ENCODE assay signal across 11 cellular contexts in the genomic region with DNA sequence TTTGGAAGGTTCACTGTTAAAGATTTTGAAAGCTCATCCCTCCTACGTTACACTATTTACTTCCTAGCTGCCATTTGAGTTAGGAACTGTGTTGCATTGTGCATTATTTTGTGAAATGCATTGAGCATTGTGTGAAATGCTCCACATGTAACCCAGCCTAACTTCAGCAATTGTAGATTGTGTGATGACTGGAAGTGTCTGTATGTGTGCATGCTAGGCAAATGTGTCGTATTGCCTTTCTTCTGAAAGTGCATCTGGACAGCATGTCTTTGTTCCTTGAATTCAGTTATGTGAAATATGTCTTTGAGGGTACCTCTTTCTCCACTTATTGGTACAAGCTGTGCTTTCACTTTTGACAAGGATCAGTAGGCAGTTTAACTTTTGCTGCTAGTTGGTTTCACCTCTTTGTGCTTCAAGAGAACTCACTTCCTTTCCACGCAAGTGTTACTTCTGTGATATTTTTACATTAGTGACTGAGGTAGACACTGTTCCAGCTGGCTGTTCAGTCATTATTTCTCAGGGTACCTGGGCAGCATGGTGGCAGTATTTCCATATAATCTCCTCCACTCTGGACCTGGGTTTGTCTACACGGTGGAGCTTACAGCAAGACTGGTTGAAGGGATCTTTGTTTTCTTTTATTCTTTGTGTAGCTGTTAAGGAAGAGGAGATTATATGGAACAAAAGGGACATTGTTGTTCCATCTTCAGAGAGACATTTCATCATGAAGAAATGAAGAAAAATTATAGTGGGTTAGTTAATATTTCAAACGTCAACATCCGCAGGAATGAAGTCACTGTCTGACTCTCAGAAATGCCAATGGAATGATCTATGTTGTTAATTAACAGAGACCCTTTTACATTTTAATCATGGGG.
DNase-seq lines count a peak whose midpoint lies in the region; ATAC-seq, FAIRE-seq and TF ChIP-seq lines count a peak whose summit lies in the region.
"Had no signal": no experiment of that assay in that cellular context is flagged by ENCODE, and none has a peak within 500 bp of the region (broad histone marks: within the 10 kb centered on the region; RNA-seq: fewer than 3 reads in every experiment).

No MANE protein-coding gene starts in this region.

- no peak overlapping the region for H3K27ac ChIP-seq in H1 (ENCODE audit: low read depth, low read length)
- H3K27ac ChIP-seq: coronary artery had no signal

- no peak overlapping the region for H2BK120ac ChIP-seq in H1 (replicated peaks; ENCODE audit: low read depth, low read length)

- no peaks in the 10 kb centered on the region for H3K23me2 ChIP-seq in H1 (ENCODE audit: low read depth, low read length)

- H4K91ac ChIP-seq in H1 (replicated peaks; ENCODE audit: insufficient read length, low read length), result no peak overlapping the region

- no peak overlapping the region for H3K4me3 ChIP-seq in H1 (ENCODE audit: extremely low read depth in 1 of 4, insufficient read depth in 2 of 4, low read depth in 3 of 4, low read length in 4 of 4)
- H3K4me3 ChIP-seq: coronary artery had no signal

- no peak overlapping the region for H3K4me2 ChIP-seq in H1 (ENCODE audit: insufficient read depth in 1 of 2, low read depth in 2 of 2, low read length in 2 of 2)

- no peak for TF ChIP-seq EP300 in H1 (IDR thresholded peaks at IDR 0.05; ENCODE audit: borderline replicate concordance in 1 of 2, low read depth in 2 of 2, low read length in 2 of 2)

- no peak overlapping the region for H3K4me3 Mint-ChIP-seq in glutamatergic neuron (ENCODE audit: unreplicated experiment)

- peaks cover 0 to 29% (median 11%) of the 10 kb centered on the region in 4 experiments; a peak in 6 of 8 replicates for H3K36me3 ChIP-seq in H1 (ENCODE audit: control insufficient read depth in 2 of 4, insufficient read depth in 4 of 4, low read length in 3 of 4)

- H3K23ac ChIP-seq in H1 (ENCODE audit: insufficient read length), result no peak overlapping the region

- TF ChIP-seq CTCF in H1 (IDR thresholded peaks at IDR 0.05; ENCODE audit: control extremely low read depth in 1 of 3, insufficient read depth in 1 of 3, low read depth in 1 of 3, low read length in 3 of 3), result no peak
- TF ChIP-seq CTCF in glutamatergic neuron (IDR thresholded peaks at IDR 0.05; ENCODE audit: partially characterized antibody, unreplicated experiment), result no peak

- ATAC-seq in GM19468 (IDR thresholded peaks at IDR 0.05; ENCODE audit: extremely low read depth, unreplicated experiment) (peak; percentile 84), HG03159 (IDR thresholded peaks at IDR 0.05; ENCODE audit: unreplicated experiment) (peak; percentile 87)

- DNase-seq in GM12892 (ENCODE audit: insufficient read length) (no peak), H1 (ENCODE audit: low read depth in 1 of 2, low spot score in 2 of 2) (no peak), GOT3 (lab: John Stamatoyannopoulos, UW) (no peak), glutamatergic neuron (no peak), frontal cortex (ENCODE audit: low spot score in 2 of 2) (no peak), HuH-7 (ENCODE audit: low spot score) (no peak)
- DNase-seq: EL; stimulated activated CD4-positive, alpha-beta T cell treated with anti-CD3 and anti-CD28 coated beads, Interleukin-1b, Interleukin-23, amount 100 ng/mL, for 48 hours had no signal

- no peaks in the 10 kb centered on the region for H3K36me3 Mint-ChIP-seq in glutamatergic neuron (ENCODE audit: unreplicated experiment)

- no peak overlapping the region for H3K4ac ChIP-seq in H1 (replicated peaks; ENCODE audit: insufficient read length, low read depth, low read length)

- no peak overlapping the region for H2AK5ac ChIP-seq in H1 (ENCODE audit: low read depth, low read length)

- H2BK12ac ChIP-seq in H1 (ENCODE audit: low read depth, low read length), result no peak overlapping the region

- no peak overlapping the region for H2AFZ ChIP-seq in H1 (ENCODE audit: low read length)

- H3K9me3 Mint-ChIP-seq in glutamatergic neuron (ENCODE audit: unreplicated experiment), result no peaks in the 10 kb centered on the region

- no peak overlapping the region for H2BK5ac ChIP-seq in H1 (ENCODE audit: low read depth, low read length)

- H3K27ac Mint-ChIP-seq in glutamatergic neuron (ENCODE audit: unreplicated experiment), result no peak overlapping the region

- CTCF ChIA-PET in H1 (lab: Charles Lee; ENCODE audit: partially characterized antibody), result no interaction called here

- no peaks in the 10 kb centered on the region for H3K4me1 Mint-ChIP-seq in glutamatergic neuron (ENCODE audit: low read depth, unreplicated experiment)

- H4K5ac ChIP-seq in H1 (ENCODE audit: insufficient read length, low read depth, low read length), result no peak overlapping the region

- no peaks in the 10 kb centered on the region for H3K79me2 ChIP-seq in H1 (ENCODE audit: control insufficient read depth in 1 of 2, insufficient read depth in 2 of 2, low read length in 2 of 2)

- FAIRE-seq in GM12892 (lab: Jason Lieb, UNC), result peak; percentile 89
- FAIRE-seq in H1 (lab: Jason Lieb, UNC), result peak; percentile 36
- no peak for FAIRE-seq in frontal cortex (lab: Jason Lieb, UNC)

- H3K9me3 ChIP-seq in H1 (ENCODE audit: insufficient read depth in 2 of 2, low read depth in 1 of 2, low read length in 1 of 2), result no peaks in the 10 kb centered on the region

- TF ChIP-seq POLR2A in GM12892 (IDR thresholded peaks at IDR 0.05; ENCODE audit: low read depth, low read length), result no peak
- TF ChIP-seq POLR2A in H1 (IDR thresholded peaks at IDR 0.05; ENCODE audit: control extremely low read depth in 1 of 2, low read depth in 2 of 2, low read length in 2 of 2), result no peak

- POLR2A ChIA-PET in H1 (lab: Charles Lee; ENCODE audit: partially characterized antibody), result no interaction called here

- H2BK20ac ChIP-seq in H1 (ENCODE audit: low read length), result no peak overlapping the region

- no peaks in the 10 kb centered on the region for H3K4me1 ChIP-seq in H1 (replicated peaks in 1 of 4; ENCODE audit: control insufficient read depth in 3 of 4, insufficient read depth in 4 of 4, low read length in 3 of 4)

- no peak overlapping the region for H4K8ac ChIP-seq in H1 (ENCODE audit: extremely low read depth, insufficient read depth, low read length)

- H3K14ac ChIP-seq in H1 (ENCODE audit: insufficient read length), result no peak overlapping the region

- peaks cover 0 to 1% of the 10 kb centered on the region in 2 experiments for H4K20me1 ChIP-seq in H1 (replicated peaks in 1 of 2; ENCODE audit: control insufficient read depth in 1 of 2, insufficient read depth in 2 of 2, low read length in 2 of 2)

- no peak overlapping the region for H2BK15ac ChIP-seq in H1 (ENCODE audit: low read length)

- no peak overlapping the region for H3K9ac ChIP-seq in H1 (replicated peaks in 1 of 4; ENCODE audit: extremely low read depth in 1 of 4, low read depth in 3 of 4, low read length in 3 of 4)

- no peak for TF ChIP-seq RAD21 in H1 (IDR thresholded peaks at IDR 0.05 in 1 of 2, conservative IDR thresholded peaks at IDR 0.05 in 1 of 2; ENCODE audit: low read depth in 2 of 2, low read length in 2 of 2)

- no peaks in the 10 kb centered on the region for H3K27me3 ChIP-seq in H1 (replicated peaks in 1 of 4; ENCODE audit: control insufficient read depth in 3 of 4, extremely low read depth in 1 of 4, insufficient read depth in 3 of 4, low read length in 3 of 4)

- no peaks in the 10 kb centered on the region for H3K27me3 Mint-ChIP-seq in glutamatergic neuron (ENCODE audit: unreplicated experiment)

- 83% methylated on average over 6 of the region's 6 CpGs; no CpG with 5 or more reads in 1 of the 2 experiments for WGBS in H1 (ENCODE audit: extremely low coverage in 1 of 2, insufficient coverage in 1 of 2, insufficient read length in 1 of 2, insufficient replicate concordance in 2 of 2, low coverage in 1 of 2, low lambda C conversion rate in 2 of 2, missing lambda C conversion rate in 1 of 2), 2 experiments

- no peak overlapping the region for H3K56ac ChIP-seq in H1 (replicated peaks; ENCODE audit: insufficient read length, low read depth, low read length)

- no peak overlapping the region for H3K18ac ChIP-seq in H1 (ENCODE audit: extremely low read depth, low read length)

- H3K79me1 ChIP-seq in H1 (ENCODE audit: low read depth, low read length), result no peaks in the 10 kb centered on the region

TF ChIP-seq in H1, 55 proteins besides CTCF, POLR2A, EP300 and RAD21:
- TF ChIP-seq HDAC2 (IDR thresholded peaks at IDR 0.05; ENCODE audit: borderline replicate concordance in 1 of 2, low read depth in 2 of 2, low read length in 2 of 2) (no peak), PHF8 (conservative IDR thresholded peaks at IDR 0.05; ENCODE audit: low read depth, low read length) (no peak), POLR2AphosphoS5 (IDR thresholded peaks at IDR 0.05; ENCODE audit: low read depth, low read length) (no peak), SIX5 (IDR thresholded peaks at IDR 0.05; ENCODE audit: low read depth, low read length) (no peak), CBX8 (IDR thresholded peaks at IDR 0.05; ENCODE audit: borderline replicate concordance, low read depth, low read length) (no peak), JUN (IDR thresholded peaks at IDR 0.05; ENCODE audit: low read depth, low read length) (no peak), SUZ12 (IDR thresholded peaks at IDR 0.05; ENCODE audit: low read length) (no peak), SAP30 (IDR thresholded peaks at IDR 0.05; ENCODE audit: insufficient read depth, insufficient replicate concordance, low read length) (no peak), CHD2 (IDR thresholded peaks at IDR 0.05; ENCODE audit: low read length) (no peak), CBX5 (IDR thresholded peaks at IDR 0.05; ENCODE audit: low read depth, low read length) (no peak), RBBP5 (IDR thresholded peaks at IDR 0.05; ENCODE audit: borderline replicate concordance, low read depth, low read length) (no peak), SRF (IDR thresholded peaks at IDR 0.05; ENCODE audit: low read depth, low read length) (no peak), RXRA (IDR thresholded peaks at IDR 0.05; ENCODE audit: insufficient read depth, low read depth, low read length) (no peak)
- TF ChIP-seq, protein P1, sequence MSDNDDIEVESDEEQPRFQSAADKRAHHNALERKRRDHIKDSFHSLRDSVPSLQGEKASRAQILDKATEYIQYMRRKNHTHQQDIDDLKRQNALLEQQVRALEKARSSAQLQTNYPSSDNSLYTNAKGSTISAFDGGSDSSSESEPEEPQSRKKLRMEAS (IDR thresholded peaks at IDR 0.05), result no peak
- TF ChIP-seq, protein P2, sequence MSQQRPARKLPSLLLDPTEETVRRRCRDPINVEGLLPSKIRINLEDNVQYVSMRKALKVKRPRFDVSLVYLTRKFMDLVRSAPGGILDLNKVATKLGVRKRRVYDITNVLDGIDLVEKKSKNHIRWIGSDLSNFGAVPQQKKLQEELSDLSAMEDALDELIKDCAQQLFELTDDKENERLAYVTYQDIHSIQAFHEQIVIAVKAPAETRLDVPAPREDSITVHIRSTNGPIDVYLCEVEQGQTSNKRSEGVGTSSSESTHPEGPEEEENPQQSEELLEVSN (IDR thresholded peaks at IDR 0.05), result no peak
